ENCODE assay signal across 1 cellular context in the genomic region with DNA sequence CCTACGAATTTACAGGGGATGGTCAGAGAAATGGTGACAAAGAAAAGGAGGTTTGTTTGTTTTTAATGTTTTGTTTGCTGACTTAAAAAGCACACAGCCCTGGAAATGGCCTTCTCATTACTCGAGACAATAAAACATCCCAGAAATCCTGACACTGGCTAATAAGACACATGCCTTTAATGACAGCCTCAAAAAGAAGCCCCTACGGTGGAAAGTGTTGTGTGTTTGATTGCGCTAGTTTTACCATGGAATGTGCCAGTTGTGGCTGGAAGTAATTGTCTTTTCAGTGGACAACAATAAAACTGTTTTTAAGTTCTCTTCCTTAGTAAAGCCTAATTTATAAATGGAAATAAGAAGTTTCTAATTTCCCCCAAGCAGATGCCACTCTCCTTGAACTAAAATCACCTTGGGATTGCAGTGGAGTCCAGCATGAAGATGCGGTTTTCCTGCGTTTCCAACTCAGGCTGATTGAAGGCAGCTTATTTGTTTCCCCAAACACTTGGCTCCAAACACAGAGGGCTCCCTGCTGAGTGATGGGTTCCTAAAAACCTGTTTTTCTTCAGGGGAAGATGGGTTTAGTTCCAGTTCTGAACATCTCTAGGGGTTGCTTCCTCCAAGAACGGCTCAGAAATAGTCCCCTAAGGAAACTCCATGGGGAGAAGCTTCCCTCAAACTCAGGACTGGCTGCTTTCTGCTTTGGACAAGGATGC.
TF ChIP-seq lines count a peak whose summit lies in the region.

No MANE protein-coding gene starts in this region.

TF ChIP-seq in H1, 55 proteins besides CTCF, POLR2A, EP300 and RAD21:
- TF ChIP-seq TBP (IDR thresholded peaks at IDR 0.05; ENCODE audit: low read depth, low read length) (no peak), POU5F1 (IDR thresholded peaks at IDR 0.05; ENCODE audit: low read depth, low read length) (no peak), EGR1 (IDR thresholded peaks at IDR 0.05; ENCODE audit: borderline replicate concordance, low read depth, low read length) (no peak), CTBP2 (IDR thresholded peaks at IDR 0.05; ENCODE audit: borderline replicate concordance, insufficient read depth, insufficient read length, low read length) (no peak), JUND (IDR thresholded peaks at IDR 0.05; ENCODE audit: low read length) (no peak), ZNF274 (IDR thresholded peaks at IDR 0.05; ENCODE audit: borderline replicate concordance, extremely low read depth, low read length) (no peak), POLR2AphosphoS5 (IDR thresholded peaks at IDR 0.05; ENCODE audit: low read depth, low read length) (no peak), SP1 (IDR thresholded peaks at IDR 0.05; ENCODE audit: low read depth, low read length) (no peak), NRF1 (IDR thresholded peaks at IDR 0.05; ENCODE audit: low read depth, low read length) (no peak), FOSL1 (IDR thresholded peaks at IDR 0.05; ENCODE audit: insufficient read depth, low read depth, low read length) (no peak), SAP30 (IDR thresholded peaks at IDR 0.05; ENCODE audit: insufficient read depth, insufficient replicate concordance, low read length) (no peak), CEBPB (IDR thresholded peaks at IDR 0.05; ENCODE audit: low read depth, low read length) (no peak), JUN (IDR thresholded peaks at IDR 0.05; ENCODE audit: low read depth, low read length) (no peak), EZH2 (IDR thresholded peaks at IDR 0.05; ENCODE audit: low read depth, low read length, severe bottlenecking) (no peak), PHF8 (conservative IDR thresholded peaks at IDR 0.05; ENCODE audit: low read depth, low read length) (no peak)
- TF ChIP-seq, protein P1, sequence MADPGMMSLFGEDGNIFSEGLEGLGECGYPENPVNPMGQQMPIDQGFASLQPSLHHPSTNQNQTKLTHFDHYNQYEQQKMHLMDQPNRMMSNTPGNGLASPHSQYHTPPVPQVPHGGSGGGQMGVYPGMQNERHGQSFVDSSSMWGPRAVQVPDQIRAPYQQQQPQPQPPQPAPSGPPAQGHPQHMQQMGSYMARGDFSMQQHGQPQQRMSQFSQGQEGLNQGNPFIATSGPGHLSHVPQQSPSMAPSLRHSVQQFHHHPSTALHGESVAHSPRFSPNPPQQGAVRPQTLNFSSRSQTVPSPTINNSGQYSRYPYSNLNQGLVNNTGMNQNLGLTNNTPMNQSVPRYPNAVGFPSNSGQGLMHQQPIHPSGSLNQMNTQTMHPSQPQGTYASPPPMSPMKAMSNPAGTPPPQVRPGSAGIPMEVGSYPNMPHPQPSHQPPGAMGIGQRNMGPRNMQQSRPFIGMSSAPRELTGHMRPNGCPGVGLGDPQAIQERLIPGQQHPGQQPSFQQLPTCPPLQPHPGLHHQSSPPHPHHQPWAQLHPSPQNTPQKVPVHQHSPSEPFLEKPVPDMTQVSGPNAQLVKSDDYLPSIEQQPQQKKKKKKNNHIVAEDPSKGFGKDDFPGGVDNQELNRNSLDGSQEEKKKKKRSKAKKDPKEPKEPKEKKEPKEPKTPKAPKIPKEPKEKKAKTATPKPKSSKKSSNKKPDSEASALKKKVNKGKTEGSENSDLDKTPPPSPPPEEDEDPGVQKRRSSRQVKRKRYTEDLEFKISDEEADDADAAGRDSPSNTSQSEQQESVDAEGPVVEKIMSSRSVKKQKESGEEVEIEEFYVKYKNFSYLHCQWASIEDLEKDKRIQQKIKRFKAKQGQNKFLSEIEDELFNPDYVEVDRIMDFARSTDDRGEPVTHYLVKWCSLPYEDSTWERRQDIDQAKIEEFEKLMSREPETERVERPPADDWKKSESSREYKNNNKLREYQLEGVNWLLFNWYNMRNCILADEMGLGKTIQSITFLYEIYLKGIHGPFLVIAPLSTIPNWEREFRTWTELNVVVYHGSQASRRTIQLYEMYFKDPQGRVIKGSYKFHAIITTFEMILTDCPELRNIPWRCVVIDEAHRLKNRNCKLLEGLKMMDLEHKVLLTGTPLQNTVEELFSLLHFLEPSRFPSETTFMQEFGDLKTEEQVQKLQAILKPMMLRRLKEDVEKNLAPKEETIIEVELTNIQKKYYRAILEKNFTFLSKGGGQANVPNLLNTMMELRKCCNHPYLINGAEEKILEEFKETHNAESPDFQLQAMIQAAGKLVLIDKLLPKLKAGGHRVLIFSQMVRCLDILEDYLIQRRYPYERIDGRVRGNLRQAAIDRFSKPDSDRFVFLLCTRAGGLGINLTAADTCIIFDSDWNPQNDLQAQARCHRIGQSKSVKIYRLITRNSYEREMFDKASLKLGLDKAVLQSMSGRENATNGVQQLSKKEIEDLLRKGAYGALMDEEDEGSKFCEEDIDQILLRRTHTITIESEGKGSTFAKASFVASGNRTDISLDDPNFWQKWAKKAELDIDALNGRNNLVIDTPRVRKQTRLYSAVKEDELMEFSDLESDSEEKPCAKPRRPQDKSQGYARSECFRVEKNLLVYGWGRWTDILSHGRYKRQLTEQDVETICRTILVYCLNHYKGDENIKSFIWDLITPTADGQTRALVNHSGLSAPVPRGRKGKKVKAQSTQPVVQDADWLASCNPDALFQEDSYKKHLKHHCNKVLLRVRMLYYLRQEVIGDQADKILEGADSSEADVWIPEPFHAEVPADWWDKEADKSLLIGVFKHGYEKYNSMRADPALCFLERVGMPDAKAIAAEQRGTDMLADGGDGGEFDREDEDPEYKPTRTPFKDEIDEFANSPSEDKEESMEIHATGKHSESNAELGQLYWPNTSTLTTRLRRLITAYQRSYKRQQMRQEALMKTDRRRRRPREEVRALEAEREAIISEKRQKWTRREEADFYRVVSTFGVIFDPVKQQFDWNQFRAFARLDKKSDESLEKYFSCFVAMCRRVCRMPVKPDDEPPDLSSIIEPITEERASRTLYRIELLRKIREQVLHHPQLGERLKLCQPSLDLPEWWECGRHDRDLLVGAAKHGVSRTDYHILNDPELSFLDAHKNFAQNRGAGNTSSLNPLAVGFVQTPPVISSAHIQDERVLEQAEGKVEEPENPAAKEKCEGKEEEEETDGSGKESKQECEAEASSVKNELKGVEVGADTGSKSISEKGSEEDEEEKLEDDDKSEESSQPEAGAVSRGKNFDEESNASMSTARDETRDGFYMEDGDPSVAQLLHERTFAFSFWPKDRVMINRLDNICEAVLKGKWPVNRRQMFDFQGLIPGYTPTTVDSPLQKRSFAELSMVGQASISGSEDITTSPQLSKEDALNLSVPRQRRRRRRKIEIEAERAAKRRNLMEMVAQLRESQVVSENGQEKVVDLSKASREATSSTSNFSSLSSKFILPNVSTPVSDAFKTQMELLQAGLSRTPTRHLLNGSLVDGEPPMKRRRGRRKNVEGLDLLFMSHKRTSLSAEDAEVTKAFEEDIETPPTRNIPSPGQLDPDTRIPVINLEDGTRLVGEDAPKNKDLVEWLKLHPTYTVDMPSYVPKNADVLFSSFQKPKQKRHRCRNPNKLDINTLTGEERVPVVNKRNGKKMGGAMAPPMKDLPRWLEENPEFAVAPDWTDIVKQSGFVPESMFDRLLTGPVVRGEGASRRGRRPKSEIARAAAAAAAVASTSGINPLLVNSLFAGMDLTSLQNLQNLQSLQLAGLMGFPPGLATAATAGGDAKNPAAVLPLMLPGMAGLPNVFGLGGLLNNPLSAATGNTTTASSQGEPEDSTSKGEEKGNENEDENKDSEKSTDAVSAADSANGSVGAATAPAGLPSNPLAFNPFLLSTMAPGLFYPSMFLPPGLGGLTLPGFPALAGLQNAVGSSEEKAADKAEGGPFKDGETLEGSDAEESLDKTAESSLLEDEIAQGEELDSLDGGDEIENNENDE (IDR thresholded peaks at IDR 0.05; ENCODE audit: insufficient replicate concordance, low read length) = no peak
- TF ChIP-seq, protein P2, sequence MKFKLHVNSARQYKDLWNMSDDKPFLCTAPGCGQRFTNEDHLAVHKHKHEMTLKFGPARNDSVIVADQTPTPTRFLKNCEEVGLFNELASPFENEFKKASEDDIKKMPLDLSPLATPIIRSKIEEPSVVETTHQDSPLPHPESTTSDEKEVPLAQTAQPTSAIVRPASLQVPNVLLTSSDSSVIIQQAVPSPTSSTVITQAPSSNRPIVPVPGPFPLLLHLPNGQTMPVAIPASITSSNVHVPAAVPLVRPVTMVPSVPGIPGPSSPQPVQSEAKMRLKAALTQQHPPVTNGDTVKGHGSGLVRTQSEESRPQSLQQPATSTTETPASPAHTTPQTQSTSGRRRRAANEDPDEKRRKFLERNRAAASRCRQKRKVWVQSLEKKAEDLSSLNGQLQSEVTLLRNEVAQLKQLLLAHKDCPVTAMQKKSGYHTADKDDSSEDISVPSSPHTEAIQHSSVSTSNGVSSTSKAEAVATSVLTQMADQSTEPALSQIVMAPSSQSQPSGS (IDR thresholded peaks at IDR 0.05; ENCODE audit: low read length) = no peak
